ENCODE assay signal across 10 cellular contexts in genomic region chr2:231189571-231190495, GRCh38. TPM values are rescaled to one million over a fixed set of nuclear protein-coding genes. Genes with fewer than 3 reads are reported as not detected.
DNase-seq lines count a peak whose midpoint lies in the region; ATAC-seq, FAIRE-seq and TF ChIP-seq lines count a peak whose summit lies in the region.
"Had no signal": no experiment of that assay in that cellular context is flagged by ENCODE, and none has a peak within 500 bp of the region (broad histone marks: within the 10 kb centered on the region; RNA-seq: fewer than 3 reads in every experiment).

No MANE protein-coding gene starts in this region.

- H3K27me3 ChIP-seq in BE2C, result no peaks in the 10 kb centered on the region

- H3K36me3 ChIP-seq in BE2C, result no peaks in the 10 kb centered on the region
- H3K36me3 ChIP-seq: BLaER1 had no signal

- in situ Hi-C loops in astrocyte of the spinal cord (cut with HindIII; ENCODE audit: low sequenced_read_pairs), result no loop called here

- peaks cover 17% of the 10 kb centered on the region for H3K4me1 ChIP-seq in BE2C

- no peaks in the 10 kb centered on the region for H3K36me3 Mint-ChIP-seq in osteocyte (ENCODE audit: unreplicated experiment)
- no peaks in the 10 kb centered on the region for H3K36me3 Mint-ChIP-seq in glutamatergic neuron (ENCODE audit: unreplicated experiment)

- FAIRE-seq in GM19239 (lab: Jason Lieb, UNC), result no peak

- intact Hi-C loops in left ventricle myocardium superior (cut with micrococcal nuclease), result loop anchor here (5.0 kb wide), 1 partner anchor 83 kb away; no protein-coding TSS in a partner anchor

- H3K27ac Mint-ChIP-seq in osteocyte (ENCODE audit: unreplicated experiment), result peak overlapping the region; percentile 93
- H3K27ac Mint-ChIP-seq in glutamatergic neuron (ENCODE audit: unreplicated experiment), result no peak overlapping the region

- DNase-seq in AG08395 (ENCODE audit: low spot score), result peak; percentile 69
- DNase-seq in astrocyte of the spinal cord (ENCODE audit: low read depth, low spot score), result peak; percentile 68
- DNase-seq in left ventricle myocardium superior, result peak; percentile 65
- no peak for DNase-seq in osteocyte (ENCODE audit: extremely low spot score, unreplicated experiment)
- DNase-seq in glutamatergic neuron, result no peak
- no peak for DNase-seq in DMS153 treated with DMSO at 0.1 percent for 48 hours (lab: John Stamatoyannopoulos, UW; ENCODE audit: unreplicated experiment)
- no peak for DNase-seq in GM19239 (ENCODE audit: insufficient read length, low spot score)
- DNase-seq in BE2C, result no peak
- DNase-seq: MV-4-11 had no signal

- ATAC-seq in left ventricle myocardium superior, result peak; percentile 69

- TF ChIP-seq CTCF in astrocyte of the spinal cord (IDR thresholded peaks at IDR 0.05; ENCODE audit: low read depth, low read length), result no peak
- TF ChIP-seq CTCF in osteocyte (IDR thresholded peaks at IDR 0.05), result no peak
- TF ChIP-seq CTCF in glutamatergic neuron (IDR thresholded peaks at IDR 0.05; ENCODE audit: partially characterized antibody, unreplicated experiment), result no peak
- TF ChIP-seq CTCF in BE2C (IDR thresholded peaks at IDR 0.05; ENCODE audit: low read depth, low read length), result no peak

- peaks cover 50% of the 10 kb centered on the region for H3K4me1 Mint-ChIP-seq in osteocyte (ENCODE audit: unreplicated experiment)
- no peaks in the 10 kb centered on the region for H3K4me1 Mint-ChIP-seq in glutamatergic neuron (ENCODE audit: low read depth, unreplicated experiment)

- no peaks in the 10 kb centered on the region for H3K9me3 ChIP-seq in BE2C
- H3K9me3 ChIP-seq: BLaER1 had no signal

- no peaks in the 10 kb centered on the region for H3K9me3 Mint-ChIP-seq in osteocyte (ENCODE audit: unreplicated experiment)
- peaks cover 2% of the 10 kb centered on the region for H3K9me3 Mint-ChIP-seq in glutamatergic neuron (ENCODE audit: unreplicated experiment)

- no peak overlapping the region for H3K4me3 Mint-ChIP-seq in osteocyte (ENCODE audit: unreplicated experiment)
- no peak overlapping the region for H3K4me3 Mint-ChIP-seq in glutamatergic neuron (ENCODE audit: unreplicated experiment)

- no peaks in the 10 kb centered on the region for H3K27me3 Mint-ChIP-seq in osteocyte (ENCODE audit: unreplicated experiment)
- no peaks in the 10 kb centered on the region for H3K27me3 Mint-ChIP-seq in glutamatergic neuron (ENCODE audit: unreplicated experiment)

- H3K4me3 ChIP-seq in astrocyte of the spinal cord (ENCODE audit: low read depth, low read length) (no peak overlapping the region), BE2C (ENCODE audit: low read depth, low read length) (no peak overlapping the region)
- H3K4me3 ChIP-seq: BLaER1 had no signal

RNA-seq across cellular contexts. Expression of gene ARMC9, which starts 8.6 kb away (rescaled TPM):
- total RNA-seq in left ventricle myocardium superior (2.3 TPM), osteocyte (178 and 204 TPM in 2 replicates), glutamatergic neuron (ENCODE audit: unreplicated experiment) (19.3 TPM)
- polyA plus RNA-seq in BE2C (2012; ENCODE audit: insufficient read depth, insufficient read length, low read depth), result 24.7 TPM

Comparison
In these comparisons a context has a peak if more than half of its experiments do, and no peak if none do; other contexts are left out.
1. DNase-seq: peak in AG08395 (single experiment), astrocyte of the spinal cord (single experiment) and left ventricle myocardium superior (single experiment); none in osteocyte (single experiment), glutamatergic neuron (single experiment), DMS153 treated with DMSO at 0.1 percent for 48 hours (single experiment), GM19239 (single experiment) and BE2C (single experiment).